20 cellular contexts compared by ENCODE assay signal in the genomic region with DNA sequence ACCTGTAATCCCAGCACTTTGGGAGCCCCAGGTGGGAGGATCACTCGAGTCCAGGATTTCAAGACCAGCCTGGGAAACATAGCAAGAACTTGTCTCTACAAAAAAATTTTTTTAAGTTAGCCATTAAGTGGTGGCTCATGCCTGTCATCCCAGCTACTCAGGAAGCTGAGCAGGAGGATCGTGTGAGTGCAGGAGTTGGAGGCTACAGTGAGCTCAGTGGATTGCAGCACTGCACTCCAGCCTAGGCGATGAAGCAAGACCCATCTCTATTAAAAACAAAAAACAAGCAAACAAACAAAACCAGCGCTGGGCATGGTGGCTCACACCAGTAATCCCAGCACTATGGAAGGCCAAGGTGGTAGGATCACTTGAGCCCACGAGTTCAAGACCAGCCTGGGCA. TPM values are rescaled to one million over a fixed set of nuclear protein-coding genes. Genes with fewer than 3 reads are reported as not detected.
DNase-seq lines count a peak whose midpoint lies in the region; ATAC-seq and TF ChIP-seq lines count a peak whose summit lies in the region.
"Had no signal": no experiment of that assay in that cellular context is flagged by ENCODE, and none has a peak within 500 bp of the region (broad histone marks: within the 10 kb centered on the region; RNA-seq: fewer than 3 reads in every experiment).

No MANE protein-coding gene starts in this region.

- CTCF ChIA-PET in RWPE1 (lab: Yijun Ruan, JAX), result no interaction called here

- POLR2A ChIA-PET in RWPE1 (lab: Yijun Ruan, JAX; ENCODE audit: low non-redundant PET), result no interaction called here

- peak; percentile 67 for DNase-seq in HCEC 1CT
- no peak for DNase-seq in RWPE1 (ENCODE audit: low spot score)
- DNase-seq in fibroblast of peridontal ligament (ENCODE audit: extremely low read depth), result peak; percentile 4
- peak; percentile 91 for DNase-seq in renal cortical epithelial cell (ENCODE audit: low read depth)
- no peak for DNase-seq in KBM-7
- DNase-seq in activated CD4-positive, alpha-beta T cell treated with anti-CD3 and anti-CD28 coated beads, Interleukin-2, amount 50 U/mL, for 48 hours, result no peak
- DNase-seq in nucleus accumbens (lab: John Stamatoyannopoulos, UW), result no peak
- DNase-seq: central memory CD4-positive, alpha-beta T cell; effector memory CD4-positive, alpha-beta T cell; foreskin melanocyte; IMR-90; NCI-H1092 treated with DMSO at 0.1 percent for 48 hours; NCI-H526 treated with DMSO at 0.1 percent for 48 hours; PC-3; retina; thyroid gland had no signal

- no peak for TF ChIP-seq CTCF in RWPE1 (conservative IDR thresholded peaks at IDR 0.05; ENCODE audit: low read depth)

- H3K27ac ChIP-seq in RWPE1, result 0 out of 2 replicates have a peak overlapping the region, but pooled peaks have one; percentile 6
- H3K27ac ChIP-seq: neural progenitor cell, SK-N-MC, thyroid gland had no signal

- in situ Hi-C loops in KBM-7 (cut with MboI; ENCODE audit: low pct_unique_long_range_greater_than_20kb, low sequenced_read_pairs), result no loop called here

- no peak for ATAC-seq in HG02678 (IDR thresholded peaks at IDR 0.05; ENCODE audit: unreplicated experiment)
- ATAC-seq: PC-3; stimulated activated memory B cell treated with anti-CD40 and anti-IgM and Interleukin-4, amounts not matched to agents 10 μg/mL and 1 μg/mL and 100 μg/mL, for 72 hours had no signal

RNA-seq across cellular contexts. Expression of gene HEATR3, which starts 38.0 kb away (rescaled TPM):
- 21.5 and 46.4 TPM in 2 replicates for total RNA-seq in renal cortical epithelial cell

RNA-seq across cellular contexts. Expression of gene TENT4B, which starts 49.3 kb away (rescaled TPM):
- 10.3 and 11.8 TPM in 2 replicates for total RNA-seq in renal cortical epithelial cell

Comparison
In these comparisons a context has a peak if more than half of its experiments do, and no peak if none do; other contexts are left out.
1. DNase-seq: peak in HCEC 1CT (single experiment), fibroblast of peridontal ligament (single experiment) and renal cortical epithelial cell (single experiment); none in RWPE1 (single experiment), KBM-7 (single experiment), activated CD4-positive, alpha-beta T cell treated with anti-CD3 and anti-CD28 coated beads, Interleukin-2, amount 50 U/mL, for 48 hours (0 of 2) and nucleus accumbens (0 of 56).